Comparison of ENCODE assay signal across 23 cellular contexts in the genomic region with DNA sequence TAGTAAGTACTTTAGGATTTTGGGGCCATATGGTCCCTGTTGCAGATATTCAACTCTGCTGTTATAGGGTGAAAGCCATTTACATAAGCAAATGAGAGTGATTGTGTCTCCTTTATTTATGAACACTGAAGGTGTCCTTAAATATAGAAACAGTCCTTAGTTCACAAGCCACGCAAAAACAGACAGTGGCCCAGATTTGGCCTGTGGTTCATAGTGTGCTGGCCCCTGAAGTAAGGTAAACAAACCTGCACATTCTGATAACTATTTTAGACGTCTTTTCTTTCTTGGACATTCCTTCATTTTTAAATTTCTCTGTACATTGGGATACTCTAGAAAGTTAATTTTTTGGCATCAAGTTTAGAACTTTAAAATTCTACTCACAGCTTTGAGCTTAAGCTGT.
"Had no signal": no experiment of that assay in that cellular context is flagged by ENCODE, and none has a peak within 500 bp of the region (broad histone marks: within the 10 kb centered on the region; RNA-seq: fewer than 3 reads in every experiment).

No MANE protein-coding gene starts in this region.

- H3K4me3 Mint-ChIP-seq: activated CD4-positive, alpha-beta memory T cell treated with anti-CD3 and anti-CD28 coated beads, Interleukin-2, amount 10 ng/mL, durations not matched to agents 7 days and 5 days; activated CD4-positive, alpha-beta T cell treated with anti-CD3 and anti-CD28 coated beads, Interleukin-2, amount 10 ng/mL, durations not matched to agents 24 days and 14 days; activated naive CD8-positive, alpha-beta T cell treated with anti-CD3 and anti-CD28 coated beads, Interleukin-2, amount 10 ng/mL, durations not matched to agents 7 days and 5 days; memory B cell; neural crest cell; stimulated activated naive CD8-positive, alpha-beta T cell treated with anti-CD3 and anti-CD28 coated beads, Interleukin-15, amount 100 ng/mL, for 72 hours had no signal

- ATAC-seq: effector memory CD8-positive, alpha-beta T cell; gastrocnemius medialis; stimulated activated naive CD8-positive, alpha-beta T cell treated with anti-CD3 and anti-CD28 coated beads, Interleukin-15, amount 100 ng/mL, for 72 hours had no signal

- H3K36me3 ChIP-seq: breast epithelium, colonic mucosa, gastrocnemius medialis, right lobe of liver, tibial artery had no signal

- H3K9me3 Mint-ChIP-seq: activated CD4-positive, alpha-beta memory T cell treated with anti-CD3 and anti-CD28 coated beads, Interleukin-2, amount 10 ng/mL, durations not matched to agents 7 days and 5 days; activated CD4-positive, alpha-beta T cell treated with anti-CD3 and anti-CD28 coated beads, Interleukin-2, amount 10 ng/mL, durations not matched to agents 24 days and 14 days; effector memory CD8-positive, alpha-beta T cell; memory B cell had no signal

- H3K4me1 ChIP-seq: breast epithelium had no signal

- H3K27me3 ChIP-seq: breast epithelium, colonic mucosa, dorsolateral prefrontal cortex, esophagus squamous epithelium, gastrocnemius medialis, right lobe of liver, tibial artery had no signal

- H3K9me3 ChIP-seq: breast epithelium, colonic mucosa, esophagus squamous epithelium, gastrocnemius medialis, right lobe of liver, tibial artery had no signal

- H3K4me3 ChIP-seq: breast epithelium, colonic mucosa, dorsolateral prefrontal cortex, esophagus squamous epithelium, gastrocnemius medialis, right lobe of liver, skin epidermis, tibial artery had no signal

- DNase-seq: activated CD4-positive, alpha-beta memory T cell treated with anti-CD3 and anti-CD28 coated beads, Interleukin-2, amount 10 ng/mL, durations not matched to agents 7 days and 5 days; activated CD4-positive, alpha-beta T cell treated with anti-CD3 and anti-CD28 coated beads, Interleukin-2, amount 10 ng/mL, durations not matched to agents 24 days and 14 days; activated CD8-positive, alpha-beta memory T cell treated with anti-CD3 and anti-CD28 coated beads, Interleukin-2, amount 50 U/mL, for 4 hours; activated gamma-delta T cell treated with Interleukin-2 at 50 U/mL for 16 hours; activated naive CD8-positive, alpha-beta T cell treated with anti-CD3 and anti-CD28 coated beads, Interleukin-2, amount 10 ng/mL, durations not matched to agents 7 days and 5 days; amniotic stem cell; colonic mucosa; dorsolateral prefrontal cortex; effector memory CD8-positive, alpha-beta T cell; esophagus squamous epithelium; gastrocnemius medialis; head of caudate nucleus; hypothalamus; posterior cingulate gyrus; right lobe of liver; stimulated activated CD4-positive, alpha-beta T cell treated with anti-CD3 and anti-CD28 coated beads, Interleukin-1b, Interleukin-23, amount 100 ng/mL, for 48 hours; stimulated activated naive CD8-positive, alpha-beta T cell treated with anti-CD3 and anti-CD28 coated beads, Interleukin-15, amount 100 ng/mL, for 72 hours; T1000; tibial artery had no signal

- H3K27me3 Mint-ChIP-seq: activated CD4-positive, alpha-beta memory T cell treated with anti-CD3 and anti-CD28 coated beads, Interleukin-2, amount 10 ng/mL, durations not matched to agents 7 days and 5 days; activated CD4-positive, alpha-beta T cell treated with anti-CD3 and anti-CD28 coated beads, Interleukin-2, amount 10 ng/mL, durations not matched to agents 24 days and 14 days; activated naive CD8-positive, alpha-beta T cell treated with anti-CD3 and anti-CD28 coated beads, Interleukin-2, amount 10 ng/mL, durations not matched to agents 7 days and 5 days; effector memory CD8-positive, alpha-beta T cell; memory B cell; stimulated activated naive CD8-positive, alpha-beta T cell treated with anti-CD3 and anti-CD28 coated beads, Interleukin-15, amount 100 ng/mL, for 72 hours had no signal

- H3K27ac ChIP-seq: breast epithelium, colonic mucosa, dorsolateral prefrontal cortex, esophagus squamous epithelium, gastrocnemius medialis, right lobe of liver, skin epidermis, tibial artery had no signal

- H3K27ac Mint-ChIP-seq: activated CD4-positive, alpha-beta memory T cell treated with anti-CD3 and anti-CD28 coated beads, Interleukin-2, amount 10 ng/mL, durations not matched to agents 7 days and 5 days; activated CD4-positive, alpha-beta T cell treated with anti-CD3 and anti-CD28 coated beads, Interleukin-2, amount 10 ng/mL, durations not matched to agents 24 days and 14 days; activated naive CD8-positive, alpha-beta T cell treated with anti-CD3 and anti-CD28 coated beads, Interleukin-2, amount 10 ng/mL, durations not matched to agents 7 days and 5 days; memory B cell had no signal
